ENCODE assay signal across 8 cellular contexts in the genomic region with DNA sequence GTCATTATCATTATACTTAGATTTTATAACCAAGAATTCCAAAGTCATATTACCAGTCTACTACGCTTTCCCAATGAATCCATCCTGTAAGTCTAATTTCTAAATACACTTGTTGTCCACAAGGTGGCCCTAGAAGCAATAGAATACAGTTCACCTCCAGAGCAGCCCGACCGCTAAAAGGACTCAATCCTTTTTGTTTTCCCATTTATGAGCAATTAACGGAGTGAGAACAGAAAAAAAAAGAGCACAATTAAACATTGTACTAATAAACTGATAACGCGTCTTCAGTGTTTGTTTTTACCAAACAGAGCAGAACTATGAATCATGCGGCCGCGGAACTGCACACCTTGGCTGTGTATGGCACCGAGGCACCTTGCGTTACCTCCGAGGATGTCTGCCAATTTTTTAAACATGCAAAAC.
DNase-seq lines count a peak whose midpoint lies in the region; ATAC-seq and TF ChIP-seq lines count a peak whose summit lies in the region.

No MANE protein-coding gene starts in this region.

- H3K27ac ChIP-seq in esophagus squamous epithelium (no peak overlapping the region), muscle layer of colon (ENCODE audit: low read depth, low read length) (no peak overlapping the region)

- WGBS in esophagus squamous epithelium, 2 donors: 1 to 3% methylated on average over 12 of the region's 12 CpGs

- peak; percentile 88 for DNase-seq in AG10803 (ENCODE audit: low read depth)
- DNase-seq in NCI-H1092 treated with DMSO at 0.1 percent for 48 hours (lab: John Stamatoyannopoulos, UW): peak; percentile 85
- DNase-seq in T-helper 2 cell treated with Interferon-gamma antibody and Interleukin-4, amounts not matched to agents 5 μg/mL and 100 μg/mL, for 36 hours (ENCODE audit: low spot score): no peak
- no peak for DNase-seq in esophagus squamous epithelium (lab: John Stamatoyannopoulos, UW)

- intact Hi-C loops in esophagus squamous epithelium (cut with DNase I): loop anchor here (5.0 kb wide), 1 partner anchor 320 kb away; no protein-coding TSS in a partner anchor

- no peaks in the 10 kb centered on the region for H3K36me3 ChIP-seq in esophagus squamous epithelium
- H3K36me3 ChIP-seq in muscle layer of colon (ENCODE audit: insufficient read depth, low read length): no peaks in the 10 kb centered on the region

- peak; percentile 73 for TF ChIP-seq CTCF in AG10803 (conservative IDR thresholded peaks at IDR 0.05; ENCODE audit: low read length)
- peak; percentile 33; the same call in 1 of the 2 replicates for TF ChIP-seq CTCF in GM12875 (IDR thresholded peaks at IDR 0.05; ENCODE audit: borderline replicate concordance, insufficient read depth, low read depth, low read length)
- peak; percentile 41 to 73 (median 62) for TF ChIP-seq CTCF in esophagus squamous epithelium (IDR thresholded peaks at IDR 0.05)

- no peaks in the 10 kb centered on the region for H3K36me3 Mint-ChIP-seq in T-helper 2 cell treated with Interferon-gamma antibody and Interleukin-4, amounts not matched to agents 5 μg/mL and 100 μg/mL, for 36 hours (ENCODE audit: low read depth)

- no peak overlapping the region for H3K27ac Mint-ChIP-seq in T-helper 2 cell treated with Interferon-gamma antibody and Interleukin-4, amounts not matched to agents 5 μg/mL and 100 μg/mL, for 36 hours

- ATAC-seq in GM18861 (IDR thresholded peaks at IDR 0.05; ENCODE audit: unreplicated experiment) (no peak), HG03457 (IDR thresholded peaks at IDR 0.05; ENCODE audit: unreplicated experiment) (no peak)

- peaks cover 2% of the 10 kb centered on the region for H3K9me3 Mint-ChIP-seq in T-helper 2 cell treated with Interferon-gamma antibody and Interleukin-4, amounts not matched to agents 5 μg/mL and 100 μg/mL, for 36 hours

- H3K27me3 ChIP-seq in esophagus squamous epithelium (peaks cover 0 to 25% (median 0%) of the 10 kb centered on the region in 4 donors), muscle layer of colon (ENCODE audit: control insufficient read depth in 1 of 2, insufficient read depth in 2 of 2, low read length in 2 of 2) (no peaks in the 10 kb centered on the region)

- peak overlapping the region; percentile 44 for H3K4me3 Mint-ChIP-seq in T-helper 2 cell treated with Interferon-gamma antibody and Interleukin-4, amounts not matched to agents 5 μg/mL and 100 μg/mL, for 36 hours

- H3K9me3 ChIP-seq in esophagus squamous epithelium (peaks cover 0 to 2% (median under 1%) of the 10 kb centered on the region in 3 donors), muscle layer of colon (ENCODE audit: low read length) (no peaks in the 10 kb centered on the region)

- peaks cover 30% of the 10 kb centered on the region for H3K27me3 Mint-ChIP-seq in T-helper 2 cell treated with Interferon-gamma antibody and Interleukin-4, amounts not matched to agents 5 μg/mL and 100 μg/mL, for 36 hours (ENCODE audit: low read depth)

- H3K9ac ChIP-seq in muscle layer of colon (ENCODE audit: low read length): peak overlapping the region; percentile 6

- peak overlapping the region; percentile 54 for H3K4me3 ChIP-seq in AG10803 (ENCODE audit: low read length)
- peak overlapping the region; percentile 38 for H3K4me3 ChIP-seq in GM12875 (ENCODE audit: low read depth, low read length)
- H3K4me3 ChIP-seq in esophagus squamous epithelium: peak overlapping the region in 3 of 4 donors; percentile 19 to 49 (median 34)
- peak overlapping the region; percentile 28 to 73 for H3K4me3 ChIP-seq in muscle layer of colon (ENCODE audit: low read depth in 1 of 2, low read length in 2 of 2)

- no peak for TF ChIP-seq POLR2A in esophagus squamous epithelium (IDR thresholded peaks at IDR 0.05)

- H3K4me1 ChIP-seq in esophagus squamous epithelium (peaks cover 0 to 16% (median 5%) of the 10 kb centered on the region in 3 donors), muscle layer of colon (ENCODE audit: insufficient read depth, low read length) (peaks cover 12% of the 10 kb centered on the region)

- H3K4me1 Mint-ChIP-seq in T-helper 2 cell treated with Interferon-gamma antibody and Interleukin-4, amounts not matched to agents 5 μg/mL and 100 μg/mL, for 36 hours (ENCODE audit: low read depth): peaks cover 3% of the 10 kb centered on the region

Comparison
In these comparisons a context has a peak if more than half of its experiments do, and no peak if none do; other contexts are left out.
1. DNase-seq: peak in AG10803 (single experiment) and NCI-H1092 treated with DMSO at 0.1 percent for 48 hours (single experiment); none in T-helper 2 cell treated with Interferon-gamma antibody and Interleukin-4, amounts not matched to agents 5 μg/mL and 100 μg/mL, for 36 hours (single experiment) and esophagus squamous epithelium (single experiment).
2. Peak in every context shown above with its lines, with median percentiles within 50 percentile points of each other: H3K4me3 ChIP-seq and CTCF ChIP-seq.